ENCODE assay signal across 9 cellular contexts in genomic region chr6:5188646-5189045, GRCh38.
"Had no signal": no experiment of that assay in that cellular context is flagged by ENCODE, and none has a peak within 500 bp of the region (broad histone marks: within the 10 kb centered on the region; RNA-seq: fewer than 3 reads in every experiment).

No MANE protein-coding gene starts in this region.

- H3K27ac ChIP-seq: GM23248, HL-60 had no signal

- DNase-seq: GM23248, GOT3, H7, HFFc6, KBM-7 had no signal

- H3K27me3 Mint-ChIP-seq: IgD-negative memory B cell had no signal

- H3K9ac ChIP-seq: GM23248 had no signal

- H3K9me3 ChIP-seq: HAP-1 had no signal

- H3K4me3 Mint-ChIP-seq: HFFc6, IgD-negative memory B cell had no signal

- H3K27ac Mint-ChIP-seq: HFFc6, IgD-negative memory B cell had no signal

- H3K4me3 ChIP-seq: GM23248, HAP-1 had no signal

- H2AFZ ChIP-seq: GM23248 had no signal

- H3K36me3 ChIP-seq: HAP-1 had no signal

- H3K4me1 ChIP-seq: HAP-1 had no signal

- ATAC-seq: HCT116 had no signal
